In the genomic region with DNA sequence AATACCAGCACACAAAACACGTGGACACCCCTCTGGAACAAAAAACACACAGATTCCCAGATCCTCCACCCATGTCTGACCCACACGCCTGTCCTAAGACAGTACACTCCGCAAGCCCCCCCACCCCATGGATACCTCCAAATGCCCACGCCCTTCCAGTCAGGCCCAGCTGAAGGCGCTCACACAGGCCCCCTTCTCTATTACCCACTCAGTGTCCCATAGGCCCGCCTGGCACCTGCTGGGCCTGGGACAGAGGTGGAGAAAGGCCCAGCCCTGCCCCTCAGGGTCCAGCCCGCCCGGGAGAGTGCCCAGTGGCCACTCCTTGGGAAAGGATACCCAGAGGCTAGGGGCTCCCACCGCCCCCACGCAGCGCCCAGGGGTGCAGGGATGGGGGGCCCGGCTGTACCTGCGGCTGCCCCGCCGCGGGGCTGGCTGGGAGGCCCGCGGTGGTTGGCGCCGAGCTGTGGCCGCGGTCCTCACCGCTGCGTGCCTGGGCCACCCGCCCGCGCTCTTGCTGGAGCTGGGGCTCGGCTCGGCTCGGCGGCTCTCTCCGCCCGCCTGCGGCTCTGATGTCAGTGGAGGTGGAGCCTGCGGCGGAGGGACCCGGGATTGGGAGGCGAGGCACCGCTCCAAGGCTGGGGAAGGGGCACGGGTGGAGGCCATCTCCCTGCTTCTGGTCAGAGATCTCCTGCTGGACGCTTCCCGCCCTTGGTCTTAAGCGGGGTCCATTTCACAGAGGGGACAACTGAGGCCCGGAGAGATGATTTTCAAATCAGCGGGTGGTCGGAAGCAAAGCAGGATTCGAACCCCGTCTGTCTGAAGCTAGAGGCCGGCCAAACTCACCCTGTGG, we compare ENCODE assay signal across 1 cellular context.
TF ChIP-seq lines count a peak whose summit lies in the region.

A gene (minus strand): TSS at position 522 of the 850 bp plus-strand sequence. CDS start 2,198 bp downstream, outside the sequence.

TF ChIP-seq in HEK293, 187 proteins besides CTCF, POLR2A, EP300 and RAD21 (continued from another document and continues in another):
- TF ChIP-seq, protein P1, sequence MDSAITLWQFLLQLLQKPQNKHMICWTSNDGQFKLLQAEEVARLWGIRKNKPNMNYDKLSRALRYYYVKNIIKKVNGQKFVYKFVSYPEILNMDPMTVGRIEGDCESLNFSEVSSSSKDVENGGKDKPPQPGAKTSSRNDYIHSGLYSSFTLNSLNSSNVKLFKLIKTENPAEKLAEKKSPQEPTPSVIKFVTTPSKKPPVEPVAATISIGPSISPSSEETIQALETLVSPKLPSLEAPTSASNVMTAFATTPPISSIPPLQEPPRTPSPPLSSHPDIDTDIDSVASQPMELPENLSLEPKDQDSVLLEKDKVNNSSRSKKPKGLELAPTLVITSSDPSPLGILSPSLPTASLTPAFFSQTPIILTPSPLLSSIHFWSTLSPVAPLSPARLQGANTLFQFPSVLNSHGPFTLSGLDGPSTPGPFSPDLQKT (IDR thresholded peaks at IDR 0.05; ENCODE audit: borderline replicate concordance, low read depth, low read length) = no peak
- no peak for TF ChIP-seq ZNF530 (tag by site-specific recombination; IDR thresholded peaks at IDR 0.05; ENCODE audit: low read depth)
- no peak for TF ChIP-seq ZNF777 (tag by site-specific recombination; IDR thresholded peaks at IDR 0.05; ENCODE audit: borderline replicate concordance)
- TF ChIP-seq ZNF132 (tag by site-specific recombination; IDR thresholded peaks at IDR 0.05; ENCODE audit: borderline replicate concordance) = no peak
- TF ChIP-seq SP3 (tag by site-specific recombination; IDR thresholded peaks at IDR 0.05) = 0 out of 2 replicates have a peak, but pooled peaks have one; percentile 26
- TF ChIP-seq, protein P2, sequence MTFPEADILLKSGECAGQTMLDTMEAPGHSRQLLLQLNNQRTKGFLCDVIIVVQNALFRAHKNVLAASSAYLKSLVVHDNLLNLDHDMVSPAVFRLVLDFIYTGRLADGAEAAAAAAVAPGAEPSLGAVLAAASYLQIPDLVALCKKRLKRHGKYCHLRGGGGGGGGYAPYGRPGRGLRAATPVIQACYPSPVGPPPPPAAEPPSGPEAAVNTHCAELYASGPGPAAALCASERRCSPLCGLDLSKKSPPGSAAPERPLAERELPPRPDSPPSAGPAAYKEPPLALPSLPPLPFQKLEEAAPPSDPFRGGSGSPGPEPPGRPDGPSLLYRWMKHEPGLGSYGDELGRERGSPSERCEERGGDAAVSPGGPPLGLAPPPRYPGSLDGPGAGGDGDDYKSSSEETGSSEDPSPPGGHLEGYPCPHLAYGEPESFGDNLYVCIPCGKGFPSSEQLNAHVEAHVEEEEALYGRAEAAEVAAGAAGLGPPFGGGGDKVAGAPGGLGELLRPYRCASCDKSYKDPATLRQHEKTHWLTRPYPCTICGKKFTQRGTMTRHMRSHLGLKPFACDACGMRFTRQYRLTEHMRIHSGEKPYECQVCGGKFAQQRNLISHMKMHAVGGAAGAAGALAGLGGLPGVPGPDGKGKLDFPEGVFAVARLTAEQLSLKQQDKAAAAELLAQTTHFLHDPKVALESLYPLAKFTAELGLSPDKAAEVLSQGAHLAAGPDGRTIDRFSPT (tag by site-specific recombination; IDR thresholded peaks at IDR 0.05) = no peak
- TF ChIP-seq ZBTB20 (tag by site-specific recombination; IDR thresholded peaks at IDR 0.05) = peak; percentile 92
- peak; percentile 67; the same call in 1 of the 2 replicates for TF ChIP-seq GLIS2 (tag by site-specific recombination; IDR thresholded peaks at IDR 0.05)
- TF ChIP-seq ZNF701 (tag by site-specific recombination; IDR thresholded peaks at IDR 0.05) = no peak
- TF ChIP-seq GFI1B (tag by site-specific recombination; IDR thresholded peaks at IDR 0.05) = no peak
- TF ChIP-seq ZNF529 (tag by site-specific recombination; IDR thresholded peaks at IDR 0.05; ENCODE audit: insufficient replicate concordance) = no peak
- TF ChIP-seq GLI4 (tag by site-specific recombination; IDR thresholded peaks at IDR 0.05) = no peak
- TF ChIP-seq ZNF707 (tag by site-specific recombination; IDR thresholded peaks at IDR 0.05) = no peak
- no peak for TF ChIP-seq BCL11B (tag by site-specific recombination; IDR thresholded peaks at IDR 0.05; ENCODE audit: low read depth)
- TF ChIP-seq KLF10 (tag by site-specific recombination; IDR thresholded peaks at IDR 0.05) = peak; percentile 63; the same call in 1 of the 2 replicates
- no peak for TF ChIP-seq ZNF555 (tag by site-specific recombination; conservative IDR thresholded peaks at IDR 0.05)
- no peak for TF ChIP-seq ZNF768 (tag by site-specific recombination; IDR thresholded peaks at IDR 0.05)
- no peak for TF ChIP-seq ZNF10 (tag by site-specific recombination; IDR thresholded peaks at IDR 0.05)
- TF ChIP-seq ZNF24 (tag by site-specific recombination; IDR thresholded peaks at IDR 0.05) = no peak
- no peak for TF ChIP-seq ZNF624 (tag by site-specific recombination; IDR thresholded peaks at IDR 0.05)
- no peak for TF ChIP-seq ZNF416 (tag by site-specific recombination; IDR thresholded peaks at IDR 0.05)
- TF ChIP-seq KLF7 (tag by site-specific recombination; IDR thresholded peaks at IDR 0.05; ENCODE audit: borderline replicate concordance) = no peak
- TF ChIP-seq, protein P3, sequence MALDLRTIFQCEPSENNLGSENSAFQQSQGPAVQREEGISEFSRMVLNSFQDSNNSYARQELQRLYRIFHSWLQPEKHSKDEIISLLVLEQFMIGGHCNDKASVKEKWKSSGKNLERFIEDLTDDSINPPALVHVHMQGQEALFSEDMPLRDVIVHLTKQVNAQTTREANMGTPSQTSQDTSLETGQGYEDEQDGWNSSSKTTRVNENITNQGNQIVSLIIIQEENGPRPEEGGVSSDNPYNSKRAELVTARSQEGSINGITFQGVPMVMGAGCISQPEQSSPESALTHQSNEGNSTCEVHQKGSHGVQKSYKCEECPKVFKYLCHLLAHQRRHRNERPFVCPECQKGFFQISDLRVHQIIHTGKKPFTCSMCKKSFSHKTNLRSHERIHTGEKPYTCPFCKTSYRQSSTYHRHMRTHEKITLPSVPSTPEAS (tag by site-specific recombination; IDR thresholded peaks at IDR 0.05) = no peak
- TF ChIP-seq, protein P4, sequence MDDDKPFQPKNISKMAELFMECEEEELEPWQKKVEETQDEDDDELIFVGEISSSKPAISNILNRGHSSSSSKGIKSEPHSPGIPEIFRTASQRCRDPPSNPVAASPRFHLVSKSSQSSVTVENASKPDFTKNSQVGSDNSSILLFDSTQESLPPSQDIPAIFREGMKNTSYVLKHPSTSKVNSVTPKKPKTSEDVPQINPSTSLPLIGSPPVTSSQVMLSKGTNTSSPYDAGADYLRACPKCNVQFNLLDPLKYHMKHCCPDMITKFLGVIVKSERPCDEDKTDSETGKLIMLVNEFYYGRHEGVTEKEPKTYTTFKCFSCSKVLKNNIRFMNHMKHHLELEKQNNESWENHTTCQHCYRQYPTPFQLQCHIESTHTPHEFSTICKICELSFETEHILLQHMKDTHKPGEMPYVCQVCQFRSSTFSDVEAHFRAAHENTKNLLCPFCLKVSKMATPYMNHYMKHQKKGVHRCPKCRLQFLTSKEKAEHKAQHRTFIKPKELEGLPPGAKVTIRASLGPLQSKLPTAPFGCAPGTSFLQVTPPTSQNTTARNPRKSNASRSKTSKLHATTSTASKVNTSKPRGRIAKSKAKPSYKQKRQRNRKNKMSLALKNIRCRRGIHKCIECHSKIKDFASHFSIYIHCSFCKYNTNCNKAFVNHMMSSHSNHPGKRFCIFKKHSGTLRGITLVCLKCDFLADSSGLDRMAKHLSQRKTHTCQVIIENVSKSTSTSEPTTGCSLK (tag by site-specific recombination; IDR thresholded peaks at IDR 0.05) = no peak
- no peak for TF ChIP-seq ZNF324 (tag by site-specific recombination; IDR thresholded peaks at IDR 0.05)
- no peak for TF ChIP-seq TCF7L2 (IDR thresholded peaks at IDR 0.05; ENCODE audit: borderline replicate concordance, low read depth, low read length)
- no peak for TF ChIP-seq ZNF510 (tag by site-specific recombination; IDR thresholded peaks at IDR 0.05; ENCODE audit: insufficient replicate concordance)
- TF ChIP-seq ZNF184 (tag by site-specific recombination; IDR thresholded peaks at IDR 0.05) = 0 out of 2 replicates have a peak, but pooled peaks have one; percentile 31
- no peak for TF ChIP-seq ZNF785 (tag by site-specific recombination; IDR thresholded peaks at IDR 0.05)
- TF ChIP-seq GLIS1 (tag by site-specific recombination; IDR thresholded peaks at IDR 0.05) = peak; percentile 34; the same call in 1 of the 2 replicates
- no peak for TF ChIP-seq ZNF354C (tag by site-specific recombination; IDR thresholded peaks at IDR 0.05; ENCODE audit: borderline replicate concordance, low read depth)
- TF ChIP-seq, protein P5, sequence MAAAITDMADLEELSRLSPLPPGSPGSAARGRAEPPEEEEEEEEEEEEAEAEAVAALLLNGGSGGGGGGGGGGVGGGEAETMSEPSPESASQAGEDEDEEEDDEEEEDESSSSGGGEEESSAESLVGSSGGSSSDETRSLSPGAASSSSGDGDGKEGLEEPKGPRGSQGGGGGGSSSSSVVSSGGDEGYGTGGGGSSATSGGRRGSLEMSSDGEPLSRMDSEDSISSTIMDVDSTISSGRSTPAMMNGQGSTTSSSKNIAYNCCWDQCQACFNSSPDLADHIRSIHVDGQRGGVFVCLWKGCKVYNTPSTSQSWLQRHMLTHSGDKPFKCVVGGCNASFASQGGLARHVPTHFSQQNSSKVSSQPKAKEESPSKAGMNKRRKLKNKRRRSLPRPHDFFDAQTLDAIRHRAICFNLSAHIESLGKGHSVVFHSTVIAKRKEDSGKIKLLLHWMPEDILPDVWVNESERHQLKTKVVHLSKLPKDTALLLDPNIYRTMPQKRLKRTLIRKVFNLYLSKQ (tag by site-specific recombination; IDR thresholded peaks at IDR 0.05; ENCODE audit: borderline replicate concordance) = no peak
- TF ChIP-seq MEIS1 (CRISPR knock-in tag; IDR thresholded peaks at IDR 0.05; ENCODE audit: borderline replicate concordance) = no peak
- TF ChIP-seq ZNF311 (tag by site-specific recombination; IDR thresholded peaks at IDR 0.05; ENCODE audit: borderline replicate concordance) = no peak
- no peak for TF ChIP-seq ZNF658 (tag by site-specific recombination; IDR thresholded peaks at IDR 0.05)
- TF ChIP-seq, protein P6, sequence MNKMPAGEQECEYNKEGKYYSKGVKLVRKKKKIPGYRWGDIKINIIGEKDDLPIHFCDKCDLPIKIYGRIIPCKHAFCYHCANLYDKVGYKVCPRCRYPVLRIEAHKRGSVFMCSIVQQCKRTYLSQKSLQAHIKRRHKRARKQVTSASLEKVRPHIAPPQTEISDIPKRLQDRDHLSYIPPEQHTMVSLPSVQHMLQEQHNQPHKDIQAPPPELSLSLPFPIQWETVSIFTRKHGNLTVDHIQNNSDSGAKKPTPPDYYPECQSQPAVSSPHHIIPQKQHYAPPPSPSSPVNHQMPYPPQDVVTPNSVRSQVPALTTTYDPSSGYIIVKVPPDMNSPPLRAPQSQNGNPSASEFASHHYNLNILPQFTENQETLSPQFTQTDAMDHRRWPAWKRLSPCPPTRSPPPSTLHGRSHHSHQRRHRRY (tag by site-specific recombination; IDR thresholded peaks at IDR 0.05) = no peak
- peak; percentile 59; the same call in 1 of the 2 replicates for TF ChIP-seq ZNF660 (tag by site-specific recombination; IDR thresholded peaks at IDR 0.05)
- TF ChIP-seq ZNF2 (tag by site-specific recombination; IDR thresholded peaks at IDR 0.05) = no peak
- no peak for TF ChIP-seq ZXDB (tag by site-specific recombination; IDR thresholded peaks at IDR 0.05)
- TF ChIP-seq ZNF610 (tag by site-specific recombination; IDR thresholded peaks at IDR 0.05; ENCODE audit: borderline replicate concordance) = no peak
- TF ChIP-seq, protein P7, sequence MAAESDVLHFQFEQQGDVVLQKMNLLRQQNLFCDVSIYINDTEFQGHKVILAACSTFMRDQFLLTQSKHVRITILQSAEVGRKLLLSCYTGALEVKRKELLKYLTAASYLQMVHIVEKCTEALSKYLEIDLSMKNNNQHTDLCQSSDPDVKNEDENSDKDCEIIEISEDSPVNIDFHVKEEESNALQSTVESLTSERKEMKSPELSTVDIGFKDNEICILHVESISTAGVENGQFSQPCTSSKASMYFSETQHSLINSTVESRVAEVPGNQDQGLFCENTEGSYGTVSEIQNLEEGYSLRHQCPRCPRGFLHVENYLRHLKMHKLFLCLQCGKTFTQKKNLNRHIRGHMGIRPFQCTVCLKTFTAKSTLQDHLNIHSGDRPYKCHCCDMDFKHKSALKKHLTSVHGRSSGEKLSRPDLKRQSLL (tag by site-specific recombination; IDR thresholded peaks at IDR 0.05) = no peak
- TF ChIP-seq, protein P8, sequence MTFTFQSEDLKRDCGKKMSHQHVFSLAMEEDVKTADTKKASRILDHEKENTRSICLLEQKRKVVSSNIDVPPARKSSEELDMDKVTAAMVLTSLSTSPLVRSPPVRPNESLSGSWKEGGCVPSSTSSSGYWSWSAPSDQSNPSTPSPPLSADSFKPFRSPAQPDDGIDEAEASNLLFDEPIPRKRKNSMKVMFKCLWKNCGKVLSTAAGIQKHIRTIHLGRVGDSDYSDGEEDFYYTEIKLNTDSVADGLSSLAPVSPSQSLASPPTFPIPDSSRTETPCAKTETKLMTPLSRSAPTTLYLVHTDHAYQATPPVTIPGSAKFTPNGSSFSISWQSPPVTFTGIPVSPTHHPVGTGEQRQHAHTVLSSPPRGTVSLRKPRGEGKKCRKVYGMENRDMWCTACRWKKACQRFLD (tag by site-specific recombination; IDR thresholded peaks at IDR 0.05) = no peak
- TF ChIP-seq ZNF623 (tag by site-specific recombination; IDR thresholded peaks at IDR 0.05) = no peak
- TF ChIP-seq ZNF48 (tag by site-specific recombination; IDR thresholded peaks at IDR 0.05) = no peak
- TF ChIP-seq, protein P9, sequence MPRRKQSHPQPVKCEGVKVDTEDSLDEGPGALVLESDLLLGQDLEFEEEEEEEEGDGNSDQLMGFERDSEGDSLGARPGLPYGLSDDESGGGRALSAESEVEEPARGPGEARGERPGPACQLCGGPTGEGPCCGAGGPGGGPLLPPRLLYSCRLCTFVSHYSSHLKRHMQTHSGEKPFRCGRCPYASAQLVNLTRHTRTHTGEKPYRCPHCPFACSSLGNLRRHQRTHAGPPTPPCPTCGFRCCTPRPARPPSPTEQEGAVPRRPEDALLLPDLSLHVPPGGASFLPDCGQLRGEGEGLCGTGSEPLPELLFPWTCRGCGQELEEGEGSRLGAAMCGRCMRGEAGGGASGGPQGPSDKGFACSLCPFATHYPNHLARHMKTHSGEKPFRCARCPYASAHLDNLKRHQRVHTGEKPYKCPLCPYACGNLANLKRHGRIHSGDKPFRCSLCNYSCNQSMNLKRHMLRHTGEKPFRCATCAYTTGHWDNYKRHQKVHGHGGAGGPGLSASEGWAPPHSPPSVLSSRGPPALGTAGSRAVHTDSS (tag by site-specific recombination; IDR thresholded peaks at IDR 0.05) = no peak
- TF ChIP-seq, protein P10, sequence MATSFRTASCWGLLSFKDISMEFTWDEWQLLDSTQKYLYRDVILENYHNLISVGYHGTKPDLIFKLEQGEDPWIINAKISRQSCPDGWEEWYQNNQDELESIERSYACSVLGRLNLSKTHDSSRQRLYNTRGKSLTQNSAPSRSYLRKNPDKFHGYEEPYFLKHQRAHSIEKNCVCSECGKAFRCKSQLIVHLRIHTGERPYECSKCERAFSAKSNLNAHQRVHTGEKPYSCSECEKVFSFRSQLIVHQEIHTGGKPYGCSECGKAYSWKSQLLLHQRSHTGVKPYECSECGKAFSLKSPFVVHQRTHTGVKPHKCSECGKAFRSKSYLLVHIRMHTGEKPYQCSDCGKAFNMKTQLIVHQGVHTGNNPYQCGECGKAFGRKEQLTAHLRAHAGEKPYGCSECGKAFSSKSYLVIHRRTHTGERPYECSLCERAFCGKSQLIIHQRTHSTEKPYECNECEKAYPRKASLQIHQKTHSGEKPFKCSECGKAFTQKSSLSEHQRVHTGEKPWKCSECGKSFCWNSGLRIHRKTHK (tag by site-specific recombination; IDR thresholded peaks at IDR 0.05) = no peak
- no peak for TF ChIP-seq ZSCAN23 (tag by site-specific recombination; IDR thresholded peaks at IDR 0.05)
- TF ChIP-seq ZNF561 (tag by site-specific recombination; IDR thresholded peaks at IDR 0.05; ENCODE audit: borderline replicate concordance) = peak; percentile 95; the same call in 1 of the 2 replicates
- peak; percentile 20 for TF ChIP-seq ZBTB17 (tag by site-specific recombination; IDR thresholded peaks at IDR 0.05)
